2 cellular contexts compared by ENCODE assay signal in genomic region chr10:48281697-48282096, GRCh38.
TF ChIP-seq lines count a peak whose summit lies in the region.

No MANE protein-coding gene starts in this region.

TF ChIP-seq in GM12878, 131 proteins besides CTCF, POLR2A, EP300 and RAD21:
- TF ChIP-seq MLLT1 (IDR thresholded peaks at IDR 0.05) = peak; percentile 84; the same call in 1 of the 2 replicates
- peak; percentile 77 for TF ChIP-seq KLF5 (IDR thresholded peaks at IDR 0.05; ENCODE audit: partially characterized antibody)
- 0 out of 2 replicates have a peak, but pooled peaks have one; percentile 36 for TF ChIP-seq POLR2AphosphoS5 (IDR thresholded peaks at IDR 0.05; ENCODE audit: low read length)
- 0 out of 2 replicates have a peak, but pooled peaks have one; percentile 8 for TF ChIP-seq ZBTB40 (IDR thresholded peaks at IDR 0.05; ENCODE audit: borderline replicate concordance)
TF ChIP-seq in GM12878: peak in this region for 4; not testable (repeated sequence) for 127.

TF ChIP-seq in K562, 482 proteins besides CTCF, POLR2A, EP300 and RAD21:
- peak; percentile 92 for TF ChIP-seq ZNF431 (CRISPR knock-in tag; IDR thresholded peaks at IDR 0.05)
